Comparison of ENCODE assay signal across 18 cellular contexts in genomic region chrX:10193587-10193986, GRCh38. TPM values are rescaled to one million over a fixed set of nuclear protein-coding genes. Genes with fewer than 3 reads are reported as not detected.
A peak's percentile ranks its signal among the peaks of the same experiment; 100 is the strongest.
DNase-seq lines count a peak whose midpoint lies in the region; ATAC-seq, FAIRE-seq and TF ChIP-seq lines count a peak whose summit lies in the region.
"Had no signal": no experiment of that assay in that cellular context is flagged by ENCODE, and none has a peak within 500 bp of the region (broad histone marks: within the 10 kb centered on the region; RNA-seq: fewer than 3 reads in every experiment).

No MANE protein-coding gene starts in this region.

- ATAC-seq in GM12878, result no peak
- no peak for ATAC-seq in memory B cell (ENCODE audit: low read depth)
- no peak for ATAC-seq in activated naive CD4-positive, alpha-beta T cell treated with anti-CD3 and anti-CD28 coated beads, Interleukin-2, amount 50 U/mL, for 72 hours

- no peaks in the 10 kb centered on the region for H3K4me1 ChIP-seq in GM12878 (ENCODE audit: control insufficient read depth, insufficient read depth, low read length)

- SMC1A ChIA-PET in GM12878 (lab: Charles Lee; ENCODE audit: uncharacterized antibody, unreplicated experiment), result interaction anchor here (0.7 kb wide), 1 partner anchor 423 kb away, joined by 4 read pairs; no protein-coding TSS in a partner anchor

- no peaks in the 10 kb centered on the region for H3K79me2 ChIP-seq in GM12878 (ENCODE audit: control insufficient read depth, insufficient read depth, low read length)

- H3K27ac Mint-ChIP-seq in memory B cell (peak overlapping the region; percentile 10), neural crest cell (ENCODE audit: unreplicated experiment) (peak overlapping the region; percentile 60)
- H3K27ac Mint-ChIP-seq in activated naive CD4-positive, alpha-beta T cell treated with anti-CD3 and anti-CD28 coated beads, Interleukin-2, amount 50 U/mL, for 72 hours, result no peak overlapping the region

- POLR2A ChIA-PET in GM12878 (lab: Charles Lee), result interaction anchor here (0.5 kb wide), 1 partner anchor 386 kb away, joined by 6 read pairs; no protein-coding TSS in a partner anchor

- H3K36me3 ChIP-seq in GM12878 (ENCODE audit: control insufficient read depth in 2 of 2, insufficient read depth in 2 of 2, low read length in 1 of 2), result no peaks in the 10 kb centered on the region

- H3K9me3 ChIP-seq in GM12878 (replicated peaks; ENCODE audit: control insufficient read depth, insufficient read depth, low read length), result no peaks in the 10 kb centered on the region

- peaks cover 13% of the 10 kb centered on the region for H3K4me1 Mint-ChIP-seq in memory B cell
- peaks cover 18% of the 10 kb centered on the region for H3K4me1 Mint-ChIP-seq in neural crest cell

- TF ChIP-seq POLR2A in GM12878 (IDR thresholded peaks at IDR 0.05; ENCODE audit: low read depth, low read length), result no peak

- CTCF ChIA-PET in GM12878 (lab: Yijun Ruan, JAX), result interaction anchor here (1.1 to 4.5 kb wide), 7 partner anchors 17 to 529 kb away, joined by 3 to 16 read pairs (median 4); no protein-coding TSS in a partner anchor

- TF ChIP-seq CTCF in GM12878 (IDR thresholded peaks at IDR 0.05 in 2 of 3, conservative IDR thresholded peaks at IDR 0.05 in 1 of 3; ENCODE audit: control insufficient read depth in 2 of 3, extremely low read depth in 1 of 3, insufficient read depth in 1 of 3, low read depth in 3 of 3, low read length in 3 of 3), result no peak
- TF ChIP-seq CTCF in neural crest cell (conservative IDR thresholded peaks at IDR 0.05), result no peak
- TF ChIP-seq CTCF in coronary artery (IDR thresholded peaks at IDR 0.05), result no peak

- TF ChIP-seq EP300 in GM12878 (IDR thresholded peaks at IDR 0.05; ENCODE audit: borderline replicate concordance in 1 of 2, control insufficient read depth in 1 of 2, low read depth in 2 of 2, low read length in 2 of 2), result no peak

- H3K27ac ChIP-seq in GM12878 (ENCODE audit: control insufficient read depth, insufficient read depth), result no peak overlapping the region
- H3K27ac ChIP-seq in coronary artery, result no peak overlapping the region
- H3K27ac ChIP-seq: GM23248 had no signal

- no peaks in the 10 kb centered on the region for H3K27me3 Mint-ChIP-seq in memory B cell
- H3K27me3 Mint-ChIP-seq in neural crest cell (ENCODE audit: low read depth), result no peaks in the 10 kb centered on the region

- H2AFZ ChIP-seq in GM12878 (ENCODE audit: control insufficient read depth, low read depth, low read length), result no peak overlapping the region
- H2AFZ ChIP-seq: GM23248 had no signal

- BruUV-seq in GM12878 (replicated peaks; lab: Mats Ljungman, UMichigan), result no TSS peak

- FAIRE-seq in GM12878 (lab: Jason Lieb, UNC), result no peak
- FAIRE-seq: GM12892, H1 had no signal

- H3K4me2 ChIP-seq in GM12878 (ENCODE audit: control insufficient read depth, insufficient read depth), result no peak overlapping the region

- RAD21 ChIA-PET in GM12878 (lab: Charles Lee; ENCODE audit: unreplicated experiment), result interaction anchor here (0.7 kb wide), 1 partner anchor 532 kb away, joined by 3 read pairs; no protein-coding TSS in a partner anchor

- in situ Hi-C loops in GM12878 (cut with MboI), result loop anchor here (5.0 to 25.0 kb wide), 4 partner anchors 131 to 1594 kb away; no protein-coding TSS in a partner anchor

- H3K27me3 ChIP-seq in GM12878 (replicated peaks in 1 of 2; ENCODE audit: control insufficient read depth in 2 of 2, insufficient read depth in 2 of 2, low read length in 1 of 2), result 0 out of 4 replicates have a peak, but pooled peaks cover 0 to 1% of the 10 kb centered on the region in 2 experiments

- no peak for DNase-seq in GM12878 (ENCODE audit: low read depth, low spot score)
- DNase-seq in memory B cell (ENCODE audit: low spot score in 2 of 2), result no peak
- DNase-seq in neural crest cell (ENCODE audit: low read depth, low spot score), result no peak
- DNase-seq in NCI-H2196 (lab: John Stamatoyannopoulos, UW; ENCODE audit: unreplicated experiment), result no peak
- DNase-seq in activated naive CD4-positive, alpha-beta T cell treated with anti-CD3 and anti-CD28 coated beads, Interleukin-2, amount 50 U/mL, for 72 hours (ENCODE audit: low spot score in 2 of 2), result no peak
- no peak for DNase-seq in coronary artery (ENCODE audit: low spot score)
- DNase-seq: C1 segment of cervical spinal cord; Calu3; CD4-positive, alpha-beta memory T cell; COR-L47; DMS53; DMS79 treated with DMSO at 0.1 percent for 48 hours; GF-D8; GM23248; H7; HCEC 1CT had no signal

- TF ChIP-seq RAD21 in GM12878 (IDR thresholded peaks at IDR 0.05; ENCODE audit: insufficient read depth, low read depth, low read length), result no peak

- intact Hi-C loops in GM12878 (cut with micrococcal nuclease; ENCODE audit: unreplicated experiment), result loop anchor here (5.0 kb wide), 1 partner anchor 204 kb away; no protein-coding TSS in a partner anchor

- H3K4me3 Mint-ChIP-seq in memory B cell, result no peak overlapping the region
- no peak overlapping the region for H3K4me3 Mint-ChIP-seq in neural crest cell
- H3K4me3 Mint-ChIP-seq: CD4-positive, alpha-beta memory T cell had no signal

- H3K4me3 ChIP-seq in GM12878, result no peak overlapping the region
- H3K4me3 ChIP-seq in coronary artery, result no peak overlapping the region
- H3K4me3 ChIP-seq: GM23248 had no signal

- no peak overlapping the region for H3K9ac ChIP-seq in GM12878 (ENCODE audit: control insufficient read depth, insufficient read depth, low read length)
- H3K9ac ChIP-seq: GM23248 had no signal

- peaks cover 17% of the 10 kb centered on the region for H3K36me3 Mint-ChIP-seq in memory B cell
- H3K36me3 Mint-ChIP-seq in neural crest cell (ENCODE audit: low read depth), result peaks cover 19% of the 10 kb centered on the region
- no peaks in the 10 kb centered on the region for H3K36me3 Mint-ChIP-seq in activated naive CD4-positive, alpha-beta T cell treated with anti-CD3 and anti-CD28 coated beads, Interleukin-2, amount 50 U/mL, for 72 hours
- H3K36me3 Mint-ChIP-seq: CD4-positive, alpha-beta memory T cell had no signal

- H4K20me1 ChIP-seq in GM12878 (ENCODE audit: control insufficient read depth, insufficient read depth), result no peaks in the 10 kb centered on the region

- H3K9me3 Mint-ChIP-seq in memory B cell (no peaks in the 10 kb centered on the region), neural crest cell (peaks cover 13% of the 10 kb centered on the region)
- no peaks in the 10 kb centered on the region for H3K9me3 Mint-ChIP-seq in activated naive CD4-positive, alpha-beta T cell treated with anti-CD3 and anti-CD28 coated beads, Interleukin-2, amount 50 U/mL, for 72 hours
- H3K9me3 Mint-ChIP-seq: CD4-positive, alpha-beta memory T cell had no signal

TF ChIP-seq in GM12878, 131 proteins besides CTCF, POLR2A, EP300 and RAD21:
- no peak for TF ChIP-seq EZH2 (IDR thresholded peaks at IDR 0.05; ENCODE audit: borderline replicate concordance, control insufficient read depth, low read depth, low read length)
- TF ChIP-seq ZBTB40 (IDR thresholded peaks at IDR 0.05; ENCODE audit: borderline replicate concordance), result peak; percentile 54

RNA-seq across cellular contexts. Expression of gene CLCN4, which starts 36.8 kb away (rescaled TPM):
- 3.0 TPM in 2 replicates for total RNA-seq in GM12878 (2013; cell fraction: nucleolus; rRNA removed)
- total RNA-seq in GM12878 (2014; rRNA removed) (4.0 and 4.1 TPM in 2 replicates), GM12878 (2014; rRNA removed; fragmentation: Illumina TruSeq; extraction: Trizol) (2.9 and 3.2 TPM in 2 replicates), GM12878 (2021) (6.9 and 8.0 TPM in 2 replicates), neural crest cell (8.8 and 9.0 TPM in 2 replicates)
- not detected for polyA plus RNA-seq in GM12878 (2011; ENCODE audit: low read depth)
- polyA plus RNA-seq in GM12878 (2011; rRNA removed) (0.91 and 1.0 TPM in 2 replicates), GM12878 (2014; fragmentation: Illumina TruSeq; extraction: Trizol) (2.9 and 4.9 TPM in 2 replicates), GM12878 (2014; fragmentation: Nextera tagmentation; extraction: Ambion mirVana) (1 to 10 TPM in 1 of 2 experiments, under 1 TPM in 1; 0.90 to 1.1 TPM), GM12878 (2014; rRNA removed) (2.6 and 2.7 TPM in 2 replicates), GM12878 (2016; fragmentation: Nextera tagmentation; extraction: Ambion mirVana) (1 to 10 TPM; 3.2 to 4.3 TPM)
- polyA plus RNA-seq in GM12878 (2011; cell fraction: cytosol; rRNA removed), result 1.3 and 1.6 TPM in 2 replicates
- 0.86 and 1.6 TPM in 2 replicates for polyA plus RNA-seq in GM12878 (2011; cell fraction: nucleus; rRNA removed)
- polyA plus RNA-seq in GM12878 (2012), result 0.03 and 0.20 TPM in 2 replicates
- polyA minus RNA-seq in GM12878 (2011; rRNA and poly(A)+ RNA removed), result 2.8 and 3.7 TPM in 2 replicates
- 1.6 and 1.7 TPM in 2 replicates for polyA minus RNA-seq in GM12878 (2011; cell fraction: cytosol; rRNA and poly(A)+ RNA removed)
- 0.73 and 2.3 TPM in 2 replicates for polyA minus RNA-seq in GM12878 (2011; cell fraction: nucleus; rRNA and poly(A)+ RNA removed)
- not detected for total RNA-seq in activated naive CD4-positive, alpha-beta T cell treated with anti-CD3 and anti-CD28 coated beads, Interleukin-2, amount 50 U/mL, for 72 hours
- polyA plus RNA-seq: CD4-positive, alpha-beta memory T cell had no signal

Comparison
In these comparisons a context has a peak if more than half of its experiments do, and no peak if none do; other contexts are left out.
1. H3K27ac Mint-ChIP-seq: peak in memory B cell (single experiment) and neural crest cell (single experiment); none in activated naive CD4-positive, alpha-beta T cell treated with anti-CD3 and anti-CD28 coated beads, Interleukin-2, amount 50 U/mL, for 72 hours (0 of 2).